In genomic region chr10:122234416-122234815, GRCh38 we compare ENCODE assay signal across 19 cellular contexts. TPM values are rescaled to one million over a fixed set of nuclear protein-coding genes. Genes with fewer than 3 reads are reported as not detected.
A peak's percentile ranks its signal among the peaks of the same experiment; 100 is the strongest.
DNase-seq lines count a peak whose midpoint lies in the region; TF ChIP-seq lines count a peak whose summit lies in the region.
"Had no signal": no experiment of that assay in that cellular context is flagged by ENCODE, and none has a peak within 500 bp of the region (broad histone marks: within the 10 kb centered on the region; RNA-seq: fewer than 3 reads in every experiment).

No MANE protein-coding gene starts in this region.

- H3K4me3 ChIP-seq in endodermal cell (ENCODE audit: low read length) (no peak overlapping the region), skeletal muscle satellite cell (ENCODE audit: low read length) (no peak overlapping the region), esophagus muscularis mucosa (no peak overlapping the region)
- H3K4me3 ChIP-seq: BLaER1 treated with 17β-estradiol and CSF1 and Interleukin-3, amounts not matched to agents 10 nM and 100 nM; Peyer's patch; stomach; vagina had no signal

- peak overlapping the region; percentile 81 for H3K27ac ChIP-seq in endodermal cell (ENCODE audit: low read depth, low read length)
- H3K27ac ChIP-seq in esophagus muscularis mucosa (replicated peaks in 1 of 4), result no peak overlapping the region
- H3K27ac ChIP-seq in caudate nucleus (ENCODE audit: low read depth, low read length), result no peak overlapping the region
- H3K27ac ChIP-seq: Peyer's patch, stomach, vagina, WERI-Rb-1 had no signal

- H3K9me3 Mint-ChIP-seq in endodermal cell, result no peaks in the 10 kb centered on the region
- H3K9me3 Mint-ChIP-seq: activated CD8-positive, alpha-beta T cell treated with anti-CD3 and anti-CD28 coated beads for 36 hours; activated naive CD8-positive, alpha-beta T cell treated with anti-CD3 and anti-CD28 coated beads, Interleukin-2, amount 10 ng/mL, durations not matched to agents 7 days and 5 days; activated T-helper 1 cell treated with anti-CD3 and anti-CD28 coated beads, Interleukin-12 subunit alpha, Interleukin-12 subunit beta, Interleukin-2, Interleukin-4 antibody, amounts not matched to agents 30 ng/mL and 10 ng/mL and 1 ng/mL, durations not matched to agents 14 hours and 24 hours and 36 hours; HFFc6 had no signal

- TF ChIP-seq CTCF in endodermal cell (conservative IDR thresholded peaks at IDR 0.05) (no peak), esophagus muscularis mucosa (IDR thresholded peaks at IDR 0.05) (no peak)

- H3K9me3 ChIP-seq in endodermal cell (ENCODE audit: control insufficient read depth, low read length) (no peaks in the 10 kb centered on the region), skeletal muscle satellite cell (replicated peaks; ENCODE audit: low read length) (no peaks in the 10 kb centered on the region), esophagus muscularis mucosa (no peaks in the 10 kb centered on the region)
- H3K9me3 ChIP-seq: BLaER1 treated with 17β-estradiol and CSF1 and Interleukin-3, amounts not matched to agents 10 nM and 100 nM; Peyer's patch; stomach; vagina had no signal

- peaks cover 48% of the 10 kb centered on the region for H3K36me3 Mint-ChIP-seq in endodermal cell (ENCODE audit: low read depth)
- H3K36me3 Mint-ChIP-seq: activated naive CD8-positive, alpha-beta T cell treated with anti-CD3 and anti-CD28 coated beads, Interleukin-2, amount 10 ng/mL, durations not matched to agents 7 days and 5 days had no signal

- H3K27me3 ChIP-seq in endodermal cell (ENCODE audit: control insufficient read depth, insufficient read depth, low read length, poor library complexity, severe bottlenecking), result no peaks in the 10 kb centered on the region
- H3K27me3 ChIP-seq in skeletal muscle satellite cell (ENCODE audit: control insufficient read depth, insufficient read depth, low read length), result no peaks in the 10 kb centered on the region
- H3K27me3 ChIP-seq in esophagus muscularis mucosa, result no peaks in the 10 kb centered on the region
- H3K27me3 ChIP-seq: BLaER1 treated with 17β-estradiol and CSF1 and Interleukin-3, amounts not matched to agents 10 nM and 100 nM; Peyer's patch; stomach; vagina had no signal

- no peak for TF ChIP-seq EP300 in esophagus muscularis mucosa (IDR thresholded peaks at IDR 0.05)

- TF ChIP-seq POLR2A in esophagus muscularis mucosa (IDR thresholded peaks at IDR 0.05; ENCODE audit: low read depth), result no peak

- H3K9ac ChIP-seq in endodermal cell (ENCODE audit: extremely low read depth, low read length, poor library complexity, severe bottlenecking) (no peak overlapping the region), skeletal muscle satellite cell (ENCODE audit: low read depth, low read length) (peak overlapping the region; percentile 23)
- H3K9ac ChIP-seq: BLaER1 treated with 17β-estradiol and CSF1 and Interleukin-3, amounts not matched to agents 10 nM and 100 nM had no signal

- H3K4me1 Mint-ChIP-seq in endodermal cell, result no peaks in the 10 kb centered on the region
- H3K4me1 Mint-ChIP-seq: activated naive CD8-positive, alpha-beta T cell treated with anti-CD3 and anti-CD28 coated beads, Interleukin-2, amount 10 ng/mL, durations not matched to agents 7 days and 5 days had no signal

- H3K4me1 ChIP-seq in endodermal cell (ENCODE audit: control insufficient read depth, insufficient read depth, low read length), result no peaks in the 10 kb centered on the region
- peaks cover 31% of the 10 kb centered on the region for H3K4me1 ChIP-seq in skeletal muscle satellite cell (ENCODE audit: control insufficient read depth, insufficient read depth, low read length)
- peaks cover 6 to 13% (median 10%) of the 10 kb centered on the region in 4 donors for H3K4me1 ChIP-seq in esophagus muscularis mucosa
- H3K4me1 ChIP-seq: vagina had no signal

- H3K4me3 Mint-ChIP-seq in endodermal cell, result no peak overlapping the region
- H3K4me3 Mint-ChIP-seq: activated CD8-positive, alpha-beta T cell treated with anti-CD3 and anti-CD28 coated beads for 36 hours; activated naive CD8-positive, alpha-beta T cell treated with anti-CD3 and anti-CD28 coated beads, Interleukin-2, amount 10 ng/mL, durations not matched to agents 7 days and 5 days; activated T-helper 1 cell treated with anti-CD3 and anti-CD28 coated beads, Interleukin-12 subunit alpha, Interleukin-12 subunit beta, Interleukin-2, Interleukin-4 antibody, amounts not matched to agents 30 ng/mL and 10 ng/mL and 1 ng/mL, durations not matched to agents 14 hours and 24 hours and 36 hours; HFFc6 had no signal

- peaks cover 27% of the 10 kb centered on the region for H3K36me3 ChIP-seq in endodermal cell (ENCODE audit: control insufficient read depth, insufficient read depth, low read length)
- H3K36me3 ChIP-seq in skeletal muscle satellite cell (ENCODE audit: insufficient read depth, low read length), result no peaks in the 10 kb centered on the region
- peaks cover 18 to 90% (median 81%) of the 10 kb centered on the region in 4 donors for H3K36me3 ChIP-seq in esophagus muscularis mucosa

- H3K27me3 Mint-ChIP-seq in endodermal cell (ENCODE audit: insufficient read depth), result no peaks in the 10 kb centered on the region

- peak overlapping the region; percentile 30 for H3K4me2 ChIP-seq in skeletal muscle satellite cell (ENCODE audit: low read length)
- H3K4me2 ChIP-seq: BLaER1 treated with 17β-estradiol and CSF1 and Interleukin-3, amounts not matched to agents 10 nM and 100 nM had no signal

- DNase-seq in NCI-H2171 treated with DMSO at 0.1 percent for 48 hours (lab: John Stamatoyannopoulos, UW) (peak; percentile 21), NCI-H2171 (lab: John Stamatoyannopoulos, UW) (no peak), NCI-H69 (lab: John Stamatoyannopoulos, UW) (peak; percentile 15), endodermal cell (no peak), esophagus muscularis mucosa (ENCODE audit: extremely low spot score) (no peak), caudate nucleus (lab: John Stamatoyannopoulos, UW) (no peak), G401 (ENCODE audit: low spot score) (no peak)
- DNase-seq: activated CD8-positive, alpha-beta T cell treated with anti-CD3 and anti-CD28 coated beads for 36 hours; activated naive CD8-positive, alpha-beta T cell treated with anti-CD3 and anti-CD28 coated beads, Interleukin-2, amount 10 ng/mL, durations not matched to agents 7 days and 5 days; effector memory CD4-positive, alpha-beta T cell; HFFc6; NCI-H526; stomach; WERI-Rb-1 had no signal

- intact Hi-C loops in esophagus muscularis mucosa (cut with DNase I), result no loop called here

- in situ Hi-C loops in G401 (cut with HindIII; ENCODE audit: low sequenced_read_pairs), result no loop called here

- no peak overlapping the region for H3K27ac Mint-ChIP-seq in endodermal cell
- H3K27ac Mint-ChIP-seq: activated CD8-positive, alpha-beta T cell treated with anti-CD3 and anti-CD28 coated beads for 36 hours; activated naive CD8-positive, alpha-beta T cell treated with anti-CD3 and anti-CD28 coated beads, Interleukin-2, amount 10 ng/mL, durations not matched to agents 7 days and 5 days; activated T-helper 1 cell treated with anti-CD3 and anti-CD28 coated beads, Interleukin-12 subunit alpha, Interleukin-12 subunit beta, Interleukin-2, Interleukin-4 antibody, amounts not matched to agents 30 ng/mL and 10 ng/mL and 1 ng/mL, durations not matched to agents 14 hours and 24 hours and 36 hours; HFFc6 had no signal

- 80 to 91% methylated on average over 1 to 2 of the region's 2 CpGs for WGBS in endodermal cell (ENCODE audit: insufficient coverage in 1 of 2, insufficient read length in 1 of 2), 2 experiments
- 79% methylated on average over 2 of the region's 2 CpGs for WGBS in esophagus muscularis mucosa

RNA-seq across cellular contexts. Expression of gene BTBD16, which starts 36.7 kb away (rescaled TPM):
- total RNA-seq in endodermal cell (not detected), esophagus muscularis mucosa (under 1 TPM in 1 of 4 donors, not detected in 3; 0.29 TPM)
- polyA plus RNA-seq in endodermal cell (2013, experiment 1 of 2), result not detected
- polyA plus RNA-seq in endodermal cell (2013, experiment 2 of 2), result not detected
- not detected in 2 replicates for total RNA-seq in skeletal muscle satellite cell (2012; rRNA removed)
- total RNA-seq in G401 (2014; rRNA removed; shearing (Covaris generic)), result not detected in 2 replicates
- total RNA-seq: activated CD8-positive, alpha-beta T cell treated with anti-CD3 and anti-CD28 coated beads for 36 hours; activated naive CD8-positive, alpha-beta T cell treated with anti-CD3 and anti-CD28 coated beads, Interleukin-2, amount 10 ng/mL, durations not matched to agents 7 days and 5 days; activated T-helper 1 cell treated with anti-CD3 and anti-CD28 coated beads, Interleukin-12 subunit alpha, Interleukin-12 subunit beta, Interleukin-2, Interleukin-4 antibody, amounts not matched to agents 30 ng/mL and 10 ng/mL and 1 ng/mL, durations not matched to agents 14 hours and 24 hours and 36 hours; HFFc6; Peyer's patch; stomach; vagina had no signal

Comparison
In these comparisons a context has a peak if more than half of its experiments do, and no peak if none do; other contexts are left out.
1. DNase-seq: peak in NCI-H2171 treated with DMSO at 0.1 percent for 48 hours (single experiment) and NCI-H69 (single experiment); none in NCI-H2171 (single experiment), endodermal cell (single experiment), esophagus muscularis mucosa (single experiment), caudate nucleus (0 of 61) and G401 (single experiment).